ENCODE assay signal across 1 cellular context in the genomic region with DNA sequence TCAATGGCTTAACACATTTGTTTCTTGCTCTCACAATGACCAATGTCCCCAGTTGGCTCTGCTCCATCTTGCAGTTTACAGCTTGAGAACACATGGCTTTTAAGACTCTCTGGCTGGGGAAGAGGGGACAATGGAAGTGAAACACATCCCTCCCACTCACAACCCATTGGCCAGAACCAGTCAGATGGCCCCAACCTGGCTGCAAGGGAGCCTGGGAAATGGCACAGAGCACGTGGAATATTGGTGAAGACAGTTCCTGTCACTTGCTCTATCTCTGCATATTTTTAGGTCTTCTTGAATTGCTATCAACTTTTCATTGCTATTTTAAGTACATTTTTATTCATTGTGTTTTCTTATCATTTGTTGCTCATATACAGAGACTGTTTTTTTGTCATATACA.
TF ChIP-seq lines count a peak whose summit lies in the region.

No MANE protein-coding gene starts in this region.

TF ChIP-seq in K562, 482 proteins besides CTCF, POLR2A, EP300 and RAD21 (continued from another document):
- TF ChIP-seq CTCFL (IDR thresholded peaks at IDR 0.05; ENCODE audit: borderline replicate concordance, insufficient read depth, low read depth, low read length, poor library complexity, severe bottlenecking) = no peak
- TF ChIP-seq LARP7 (IDR thresholded peaks at IDR 0.05) = no peak
- no peak for TF ChIP-seq SIX5 (IDR thresholded peaks at IDR 0.05; ENCODE audit: borderline replicate concordance in 1 of 2, insufficient read depth in 1 of 2, low read depth in 1 of 2, low read length in 2 of 2)
- no peak for TF ChIP-seq TEAD2 (tag; IDR thresholded peaks at IDR 0.05)
- TF ChIP-seq, protein P1, sequence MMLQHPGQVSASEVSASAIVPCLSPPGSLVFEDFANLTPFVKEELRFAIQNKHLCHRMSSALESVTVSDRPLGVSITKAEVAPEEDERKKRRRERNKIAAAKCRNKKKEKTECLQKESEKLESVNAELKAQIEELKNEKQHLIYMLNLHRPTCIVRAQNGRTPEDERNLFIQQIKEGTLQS (IDR thresholded peaks at IDR 0.05) = no peak
- TF ChIP-seq, protein P1 (CRISPR knock-in tag; conservative IDR thresholded peaks at IDR 0.05) = no peak
- TF ChIP-seq, protein P2, sequence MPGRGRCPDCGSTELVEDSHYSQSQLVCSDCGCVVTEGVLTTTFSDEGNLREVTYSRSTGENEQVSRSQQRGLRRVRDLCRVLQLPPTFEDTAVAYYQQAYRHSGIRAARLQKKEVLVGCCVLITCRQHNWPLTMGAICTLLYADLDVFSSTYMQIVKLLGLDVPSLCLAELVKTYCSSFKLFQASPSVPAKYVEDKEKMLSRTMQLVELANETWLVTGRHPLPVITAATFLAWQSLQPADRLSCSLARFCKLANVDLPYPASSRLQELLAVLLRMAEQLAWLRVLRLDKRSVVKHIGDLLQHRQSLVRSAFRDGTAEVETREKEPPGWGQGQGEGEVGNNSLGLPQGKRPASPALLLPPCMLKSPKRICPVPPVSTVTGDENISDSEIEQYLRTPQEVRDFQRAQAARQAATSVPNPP (IDR thresholded peaks at IDR 0.05; ENCODE audit: borderline replicate concordance, insufficient read depth, insufficient read length) = no peak
- peak; percentile 83 for TF ChIP-seq NFYB (IDR thresholded peaks at IDR 0.05; ENCODE audit: extremely low read depth, insufficient read length)
